ENCODE assay signal across 1 cellular context in genomic region chr12:15435597-15435996, GRCh38.
TF ChIP-seq lines count a peak whose summit lies in the region.

No MANE protein-coding gene starts in this region.

TF ChIP-seq in A549, 52 proteins besides CTCF, POLR2A, EP300 and RAD21:
- TF ChIP-seq REST (IDR thresholded peaks at IDR 0.05) (peak; percentile 85), HDAC2 (IDR thresholded peaks at IDR 0.05) (no peak), BHLHE40 (IDR thresholded peaks at IDR 0.05; ENCODE audit: low read depth, low read length) (no peak), POLR2AphosphoS2 (conservative IDR thresholded peaks at IDR 0.05; ENCODE audit: low read length) (no peak), JUN (IDR thresholded peaks at IDR 0.05) (no peak), HEYL (CRISPR knock-in tag; IDR thresholded peaks at IDR 0.05) (no peak), NPAS2 (CRISPR knock-in tag; IDR thresholded peaks at IDR 0.05; ENCODE audit: borderline replicate concordance) (no peak), NFE2L2 (conservative IDR thresholded peaks at IDR 0.05; ENCODE audit: low read length) (no peak), EHMT2 (IDR thresholded peaks at IDR 0.05; ENCODE audit: low read depth) (peak; percentile 39; the same call in 1 of the 2 replicates), PBX3 (IDR thresholded peaks at IDR 0.05) (no peak), MAFK (IDR thresholded peaks at IDR 0.05; ENCODE audit: partially characterized antibody) (no peak)
